Comparison of ENCODE assay signal across 8 cellular contexts in genomic region chr2:138502253-138503086, GRCh38. TPM values are rescaled to one million over a fixed set of nuclear protein-coding genes. Genes with fewer than 3 reads are reported as not detected.
DNase-seq lines count a peak whose midpoint lies in the region; ATAC-seq and TF ChIP-seq lines count a peak whose summit lies in the region.

No MANE protein-coding gene starts in this region.

- 2% methylated on average over 26 of the region's 26 CpGs for WGBS in urinary bladder

- ATAC-seq in HG02870 (IDR thresholded peaks at IDR 0.05; ENCODE audit: unreplicated experiment) (peak; percentile 0), memory B cell (ENCODE audit: low read depth) (no peak), HG02623 (IDR thresholded peaks at IDR 0.05; ENCODE audit: unreplicated experiment) (no peak)

- no peaks in the 10 kb centered on the region for H3K27me3 ChIP-seq in dorsolateral prefrontal cortex

- no peaks in the 10 kb centered on the region for H3K36me3 ChIP-seq in urinary bladder (ENCODE audit: insufficient read depth)

- H3K4me3 ChIP-seq in dorsolateral prefrontal cortex, result peak overlapping the region; percentile 67 to 99 (median 92)
- H3K4me3 ChIP-seq in urinary bladder (ENCODE audit: low read depth, low read length), result peak overlapping the region; percentile 97

- H3K27ac ChIP-seq in RWPE1 (peak overlapping the region; percentile 90), dorsolateral prefrontal cortex (peak overlapping the region; percentile 6 to 95 (median 89)), urinary bladder (ENCODE audit: low read depth) (peak overlapping the region; percentile 95)

- peak overlapping the region; percentile 98 for H3K4me3 Mint-ChIP-seq in memory B cell

- H3K27me3 Mint-ChIP-seq in memory B cell, result no peaks in the 10 kb centered on the region

- H3K27ac Mint-ChIP-seq in memory B cell, result peak overlapping the region; percentile 97

- DNase-seq in DMS53 (lab: John Stamatoyannopoulos, UW) (peak; percentile 38), DMS53 treated with DMSO at 0.1 percent for 48 hours (lab: John Stamatoyannopoulos, UW; ENCODE audit: unreplicated experiment) (no peak), RWPE1 (ENCODE audit: low spot score) (peak; percentile 12), dorsolateral prefrontal cortex (peak in 1 of 10 donors; percentile 17), memory B cell (ENCODE audit: low spot score in 2 of 2) (no peak)

- intact Hi-C loops in dorsolateral prefrontal cortex (cut with DNase I), result loop anchor here in 1 of 2 donors (5.0 kb wide), 1 partner anchor 45 kb away; no protein-coding TSS in a partner anchor

- H3K36me3 Mint-ChIP-seq in memory B cell, result peaks cover 12% of the 10 kb centered on the region

- POLR2A ChIA-PET in RWPE1 (lab: Yijun Ruan, JAX; ENCODE audit: low non-redundant PET), result no interaction called here

- peaks cover 23% of the 10 kb centered on the region for H3K4me1 Mint-ChIP-seq in memory B cell

- H3K4me1 ChIP-seq in urinary bladder (ENCODE audit: insufficient read depth), result no peaks in the 10 kb centered on the region

- TF ChIP-seq CTCF in RWPE1 (conservative IDR thresholded peaks at IDR 0.05; ENCODE audit: low read depth) (no peak), dorsolateral prefrontal cortex (IDR thresholded peaks at IDR 0.05 in 54 of 56, conservative IDR thresholded peaks at IDR 0.05 in 2 of 56; ENCODE audit: low read depth in 1 of 56, partially characterized antibody in 56 of 56) (no peak)

- CTCF ChIA-PET in RWPE1 (lab: Yijun Ruan, JAX), result interaction anchor here (0.6 to 0.9 kb wide), 2 partner anchors 310 to 546 kb away, joined by 3 read pairs; no protein-coding TSS in a partner anchor

- no peaks in the 10 kb centered on the region for H3K9me3 Mint-ChIP-seq in memory B cell

RNA-seq across cellular contexts. Expression of gene SPOPL, which starts 0.9 kb away (rescaled TPM):
- 10 to 100 TPM; 18.1 to 38.9 (median 26.8) TPM for total RNA-seq in dorsolateral prefrontal cortex
- 49.2 TPM for total RNA-seq in urinary bladder
- polyA plus RNA-seq in urinary bladder, result 13.5 TPM

Comparison
In these comparisons a context has a peak if more than half of its experiments do, and no peak if none do; other contexts are left out.
1. DNase-seq: peak in DMS53 (single experiment) and RWPE1 (single experiment); none in DMS53 treated with DMSO at 0.1 percent for 48 hours (single experiment) and memory B cell (0 of 2).
2. Peak in every context shown above with its lines, with median percentiles within 50 percentile points of each other: H3K27ac ChIP-seq.